In genomic region chr3:169945313-169945712, GRCh38 we compare ENCODE assay signal across 8 cellular contexts. TPM values are rescaled to one million over a fixed set of nuclear protein-coding genes. Genes with fewer than 3 reads are reported as not detected.
A peak's percentile ranks its signal among the peaks of the same experiment; 100 is the strongest.
DNase-seq lines count a peak whose midpoint lies in the region; ATAC-seq and TF ChIP-seq lines count a peak whose summit lies in the region.

No MANE protein-coding gene starts in this region.

- no peak overlapping the region for H3K4me3 ChIP-seq in gastroesophageal sphincter

- H3K27ac ChIP-seq in gastroesophageal sphincter, result no peak overlapping the region

- no peaks in the 10 kb centered on the region for H3K4me1 ChIP-seq in gastroesophageal sphincter

- H3K27me3 ChIP-seq in gastroesophageal sphincter, result no peaks in the 10 kb centered on the region

- no peak for TF ChIP-seq EP300 in gastroesophageal sphincter (IDR thresholded peaks at IDR 0.05)

- no peaks in the 10 kb centered on the region for H3K9me3 ChIP-seq in gastroesophageal sphincter

- no peaks in the 10 kb centered on the region for H3K36me3 ChIP-seq in gastroesophageal sphincter

- DNase-seq in activated CD4-positive, alpha-beta T cell treated with anti-CD3 and anti-CD28 coated beads for 48 hours, result peak; percentile 66
- no peak for DNase-seq in activated CD4-positive, alpha-beta T cell treated with anti-CD3 and anti-CD28 coated beads, Interleukin-2, amount 50 U/mL, for 4 hours
- peak; percentile 9 for DNase-seq in RPMI7951 (ENCODE audit: low read depth)
- DNase-seq in ureter (ENCODE audit: low spot score), result peak; percentile 51
- DNase-seq in NCI-H2171 (lab: John Stamatoyannopoulos, UW), result no peak
- no peak for DNase-seq in NCI-H2227 (lab: John Stamatoyannopoulos, UW; ENCODE audit: unreplicated experiment)

- ATAC-seq in HG02870 (IDR thresholded peaks at IDR 0.05; ENCODE audit: unreplicated experiment) (peak; percentile 89), gastroesophageal sphincter (peak; percentile 36)

- no peak for TF ChIP-seq POLR2A in gastroesophageal sphincter (IDR thresholded peaks at IDR 0.05)

- WGBS in gastroesophageal sphincter (ENCODE audit: low coverage in 1 of 2), 2 donors, result 67 to 70% methylated on average over 7 of the region's 7 CpGs

- no peak for TF ChIP-seq CTCF in gastroesophageal sphincter (IDR thresholded peaks at IDR 0.05)

RNA-seq across cellular contexts. Expression of gene SEC62, which starts 21.3 kb away (rescaled TPM):
- total RNA-seq in RPMI7951 (2014; rRNA removed; shearing (Covaris generic)), result 21.3 and 25.8 TPM in 2 replicates
- total RNA-seq in gastroesophageal sphincter, result 10 to 100 TPM; 75.9 to 88.8 (median 82.4) TPM
- total RNA-seq in ureter, result 146 TPM

RNA-seq across cellular contexts. Expression of gene SAMD7, which starts 33.9 kb away (rescaled TPM):
- not detected in 2 replicates for total RNA-seq in RPMI7951 (2014; rRNA removed; shearing (Covaris generic))
- total RNA-seq in gastroesophageal sphincter, result not detected
- total RNA-seq in ureter, result not detected

Comparison
In these comparisons a context has a peak if more than half of its experiments do, and no peak if none do; other contexts are left out.
1. DNase-seq: peak in activated CD4-positive, alpha-beta T cell treated with anti-CD3 and anti-CD28 coated beads for 48 hours (single experiment), RPMI7951 (single experiment) and ureter (single experiment); none in activated CD4-positive, alpha-beta T cell treated with anti-CD3 and anti-CD28 coated beads, Interleukin-2, amount 50 U/mL, for 4 hours (0 of 2), NCI-H2171 (single experiment) and NCI-H2227 (single experiment).